8 cellular contexts compared by ENCODE assay signal in genomic region chr2:148020358-148021058, GRCh38. TPM values are rescaled to one million over a fixed set of nuclear protein-coding genes. Genes with fewer than 3 reads are reported as not detected.
DNase-seq lines count a peak whose midpoint lies in the region; ATAC-seq and TF ChIP-seq lines count a peak whose summit lies in the region.

Gene ORC4, minus strand, starts transcription at chr2:148020737. Its CDS starts 44,779 bp downstream, at chr2:147975958.

- H3K9me3 Mint-ChIP-seq in activated naive CD4-positive, alpha-beta T cell treated with anti-CD3 and anti-CD28 coated beads, Interleukin-2, amount 50 U/mL, for 24 hours: no peaks in the 10 kb centered on the region

- peak within 1 kb of the TSS; percentile 99 for H3K4me3 Mint-ChIP-seq in activated naive CD4-positive, alpha-beta T cell treated with anti-CD3 and anti-CD28 coated beads, Interleukin-2, amount 50 U/mL, for 24 hours

- DNase-seq in NCI-H1092 (lab: John Stamatoyannopoulos, UW) (peak; percentile 99), glomerular endothelial cell (ENCODE audit: extremely low read depth, low read depth, low spot score) (peak; percentile 93), occipital lobe (lab: John Stamatoyannopoulos, UW) (peak; percentile 98)

- peak within 1 kb of the TSS; percentile 94 for H3K27ac ChIP-seq in temporal lobe (ENCODE audit: low read depth, low read length)

- peaks cover 1% of the 10 kb centered on the region for H3K36me3 Mint-ChIP-seq in activated naive CD4-positive, alpha-beta T cell treated with anti-CD3 and anti-CD28 coated beads, Interleukin-2, amount 50 U/mL, for 24 hours

- TF ChIP-seq POLR2A in GM10847 (IDR thresholded peaks at IDR 0.05; ENCODE audit: extremely low read depth, insufficient read length): peak; percentile 57

- peak within 1 kb of the TSS; percentile 96 for H3K27ac Mint-ChIP-seq in activated naive CD4-positive, alpha-beta T cell treated with anti-CD3 and anti-CD28 coated beads, Interleukin-2, amount 50 U/mL, for 24 hours

- H3K4me1 Mint-ChIP-seq in activated naive CD4-positive, alpha-beta T cell treated with anti-CD3 and anti-CD28 coated beads, Interleukin-2, amount 50 U/mL, for 24 hours: peaks cover 63% of the 10 kb centered on the region

- no peaks in the 10 kb centered on the region for H3K27me3 Mint-ChIP-seq in activated naive CD4-positive, alpha-beta T cell treated with anti-CD3 and anti-CD28 coated beads, Interleukin-2, amount 50 U/mL, for 24 hours

- ATAC-seq in HG02610 (IDR thresholded peaks at IDR 0.05; ENCODE audit: unreplicated experiment) (peak; percentile 78), SK-N-SH treated with all-trans-retinoic acid at 6 μM for 48 hours (peak; percentile 88)

TF ChIP-seq in SK-N-SH treated with all-trans-retinoic acid at 6 μM for 48 hours, 23 proteins besides CTCF, POLR2A, EP300 and RAD21:
- TF ChIP-seq CREB5 (CRISPR knock-in tag; IDR thresholded peaks at IDR 0.05; ENCODE audit: low read depth): no peak
- 0 out of 2 replicates have a peak, but pooled peaks have one; percentile 14 for TF ChIP-seq ZNF8 (CRISPR knock-in tag; IDR thresholded peaks at IDR 0.05)
TF ChIP-seq in SK-N-SH treated with all-trans-retinoic acid at 6 μM for 48 hours: peak in this region for 1.

RNA-seq across cellular contexts. Expression of gene ORC4, which starts in this region (rescaled TPM):
- 36.8 and 37.2 TPM in 2 replicates for total RNA-seq in glomerular endothelial cell
- 95.5 TPM for total RNA-seq in occipital lobe
- total RNA-seq in temporal lobe: 80.9 TPM

Comparison
In these comparisons a context has a peak if more than half of its experiments do, and no peak if none do; other contexts are left out.
1. Peak in every context shown above with its lines: DNase-seq, ATAC-seq and H3K27ac ChIP-seq.